In the genomic region with DNA sequence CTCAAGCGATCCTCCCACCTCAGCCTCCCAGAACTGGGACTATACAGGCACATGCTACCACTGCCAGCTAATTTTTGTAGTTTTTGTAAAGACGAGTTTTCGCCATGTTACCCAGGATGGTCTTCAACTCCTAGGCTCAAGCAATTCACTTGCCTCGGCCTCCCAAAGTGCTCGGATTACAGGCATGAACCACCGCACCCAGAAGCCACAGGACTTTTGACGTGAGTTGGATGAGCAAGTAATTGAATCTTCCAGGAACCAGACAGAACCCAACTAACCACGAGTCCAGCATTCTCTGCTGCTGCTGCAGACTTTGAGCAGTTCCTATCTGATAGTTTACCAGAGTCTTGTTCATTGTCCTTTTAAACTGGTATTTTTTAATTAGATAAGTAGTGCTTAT, we compare ENCODE assay signal across 14 cellular contexts.
"Had no signal": no experiment of that assay in that cellular context is flagged by ENCODE, and none has a peak within 500 bp of the region (broad histone marks: within the 10 kb centered on the region; RNA-seq: fewer than 3 reads in every experiment).

No MANE protein-coding gene starts in this region.

- H3K27me3 ChIP-seq: esophagus squamous epithelium, heart left ventricle, right atrium auricular region, testis had no signal

- H3K9me3 Mint-ChIP-seq: activated naive CD4-positive, alpha-beta T cell treated with anti-CD3 and anti-CD28 coated beads, Interleukin-2, amount 50 U/mL, for 24 hours had no signal

- H3K9me3 ChIP-seq: esophagus squamous epithelium, heart left ventricle, left lung, right atrium auricular region, testis had no signal

- H3K27ac Mint-ChIP-seq: activated naive CD4-positive, alpha-beta T cell treated with anti-CD3 and anti-CD28 coated beads, Interleukin-2, amount 50 U/mL, for 24 hours had no signal

- H3K27ac ChIP-seq: esophagus squamous epithelium, heart left ventricle, left lung, right atrium auricular region, testis had no signal

- H3K4me3 Mint-ChIP-seq: activated naive CD4-positive, alpha-beta T cell treated with anti-CD3 and anti-CD28 coated beads, Interleukin-2, amount 50 U/mL, for 24 hours had no signal

- H3K4me1 ChIP-seq: esophagus squamous epithelium, right atrium auricular region had no signal

- DNase-seq: activated CD4-positive, alpha-beta T cell treated with anti-CD3 and anti-CD28 coated beads, Interleukin-2, amount 50 U/mL, for 4 hours; activated T-cell treated with anti-CD3 and anti-CD28 coated beads, Interleukin-2, amount 50 U/mL, for 1 hour; amygdala; esophagus squamous epithelium; heart left ventricle; islet precursor cell; left lung; posterior cingulate gyrus; stimulated activated CD4-positive, alpha-beta T cell treated with anti-CD3 and anti-CD28 coated beads, Interleukin-12 subunit alpha, Interleukin-12 subunit beta, amount 100 ng/mL, for 4 hours; stimulated activated CD4-positive, alpha-beta T cell treated with anti-CD3 and anti-CD28 coated beads, Interleukin-2, amount 100 ng/mL, for 48 hours; stimulated activated naive CD8-positive, alpha-beta T cell treated with anti-CD3 and anti-CD28 coated beads, Interleukin-15, Interleukin-2, amounts not matched to agents 100 U/mL and 50 U/mL, for 24 hours; testis had no signal

- H3K4me3 ChIP-seq: esophagus squamous epithelium, heart left ventricle, left lung, right atrium auricular region, testis had no signal
